23 cellular contexts compared by ENCODE assay signal in the genomic region with DNA sequence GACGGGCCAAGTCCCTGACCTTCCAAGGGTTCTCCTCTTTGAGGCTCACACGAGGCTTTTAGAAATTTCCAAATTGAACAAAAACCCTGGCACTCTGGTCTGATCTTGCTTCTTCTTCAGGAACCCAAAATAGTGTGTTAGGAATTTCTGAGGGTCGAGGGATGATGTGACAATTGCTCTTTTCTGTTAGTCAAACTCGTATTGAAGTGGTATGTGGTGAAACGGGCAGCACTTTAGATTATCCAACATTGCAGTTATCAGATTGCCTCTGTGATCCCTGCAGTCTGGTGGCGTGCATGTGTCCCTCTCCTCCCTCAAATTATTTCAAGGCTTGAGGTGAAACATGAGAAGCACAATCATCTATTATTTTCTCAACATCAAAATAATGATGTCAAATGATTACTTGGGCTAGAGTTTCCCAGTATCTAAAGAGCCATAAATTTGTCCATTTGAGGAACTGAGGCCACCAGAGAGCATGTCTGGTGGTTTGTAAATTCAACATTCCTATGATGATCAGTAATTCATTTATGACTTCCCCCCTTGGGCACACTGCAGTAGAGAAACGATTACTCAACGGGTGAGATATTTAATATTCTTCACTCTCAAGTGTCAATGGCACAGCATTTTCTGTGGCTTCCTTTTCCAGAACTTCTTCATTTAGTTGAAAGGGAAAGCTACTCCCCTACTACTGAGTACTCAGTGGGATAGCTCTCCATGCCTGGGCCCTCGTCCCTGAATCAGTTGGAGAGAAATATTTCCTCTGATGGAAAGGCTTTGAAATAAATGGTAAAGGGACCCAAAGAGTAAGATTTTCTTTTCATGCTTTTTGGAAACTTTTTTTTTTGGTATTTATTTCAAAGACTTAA.
"Had no signal": no experiment of that assay in that cellular context is flagged by ENCODE, and none has a peak within 500 bp of the region (broad histone marks: within the 10 kb centered on the region; RNA-seq: fewer than 3 reads in every experiment).

No MANE protein-coding gene starts in this region.

- H3K4me1 ChIP-seq: sigmoid colon, thyroid gland had no signal

- H3K4me1 Mint-ChIP-seq: activated CD4-positive, alpha-beta T cell treated with anti-CD3 and anti-CD28 coated beads, Interleukin-2, amount 10 ng/mL, durations not matched to agents 24 days and 14 days; activated naive CD4-positive, alpha-beta T cell treated with anti-CD3 and anti-CD28 coated beads, Interleukin-2, amount 10 ng/mL, durations not matched to agents 7 days and 5 days; activated naive CD8-positive, alpha-beta T cell treated with anti-CD3 and anti-CD28 coated beads, Interleukin-2, amount 50 U/mL, for 24 hours; immature natural killer cell; memory B cell; naive thymus-derived CD8-positive, alpha-beta T cell had no signal

- DNase-seq: activated CD4-positive, alpha-beta T cell treated with anti-CD3 and anti-CD28 coated beads, Interleukin-2, amount 10 ng/mL, durations not matched to agents 24 days and 14 days; activated CD8-positive, alpha-beta memory T cell treated with anti-CD3 and anti-CD28 coated beads, Interleukin-2, amount 50 U/mL, for 4 hours; activated CD8-positive, alpha-beta T cell treated with anti-CD3 and anti-CD28 coated beads, Interleukin-2, amount 10 ng/mL, durations not matched to agents 7 days and 5 days; activated effector memory CD4-positive, alpha-beta T cell treated with Interleukin-2 at 50 U/mL for 16 hours; activated naive CD4-positive, alpha-beta T cell treated with anti-CD3 and anti-CD28 coated beads, Interleukin-2, amount 10 ng/mL, durations not matched to agents 7 days and 5 days; activated naive CD8-positive, alpha-beta T cell treated with anti-CD3 and anti-CD28 coated beads, Interleukin-2, amount 50 U/mL, for 24 hours; activated T-cell treated with anti-CD3 and anti-CD28 coated beads, Interleukin-2, amount 50 U/mL, for 4 hours; aorta; cerebellar nuclear complex; cortex of kidney; heart left ventricle; immature natural killer cell; kidney glomerular epithelial cell; left ventricle myocardium superior; naive thymus-derived CD8-positive, alpha-beta T cell; sigmoid colon; stimulated activated CD4-positive, alpha-beta T cell treated with anti-CD3 and anti-CD28 coated beads, Interleukin-1b, Interleukin-23, amount 100 ng/mL, for 48 hours; stimulated activated CD8-positive, alpha-beta memory T cell treated with anti-CD3 and anti-CD28 coated beads, Interleukin-4, amount 100 ng/mL, for 48 hours; stimulated activated naive CD4-positive, alpha-beta T cell; T-helper 1 cell; T-helper 9 cell; thyroid gland had no signal

- H3K27ac ChIP-seq: heart left ventricle, sigmoid colon, thyroid gland had no signal

- H3K4me3 Mint-ChIP-seq: activated CD4-positive, alpha-beta T cell treated with anti-CD3 and anti-CD28 coated beads, Interleukin-2, amount 10 ng/mL, durations not matched to agents 24 days and 14 days; activated CD8-positive, alpha-beta T cell treated with anti-CD3 and anti-CD28 coated beads, Interleukin-2, amount 10 ng/mL, durations not matched to agents 7 days and 5 days; activated naive CD4-positive, alpha-beta T cell treated with anti-CD3 and anti-CD28 coated beads, Interleukin-2, amount 10 ng/mL, durations not matched to agents 7 days and 5 days; activated naive CD8-positive, alpha-beta T cell treated with anti-CD3 and anti-CD28 coated beads, Interleukin-2, amount 50 U/mL, for 24 hours; activated T-cell treated with anti-CD3 and anti-CD28 coated beads, Interleukin-2, amount 50 U/mL, for 4 hours; immature natural killer cell; memory B cell; naive thymus-derived CD8-positive, alpha-beta T cell had no signal

- H3K9me3 Mint-ChIP-seq: activated CD4-positive, alpha-beta T cell treated with anti-CD3 and anti-CD28 coated beads, Interleukin-2, amount 10 ng/mL, durations not matched to agents 24 days and 14 days; activated naive CD4-positive, alpha-beta T cell treated with anti-CD3 and anti-CD28 coated beads, Interleukin-2, amount 10 ng/mL, durations not matched to agents 7 days and 5 days; activated naive CD8-positive, alpha-beta T cell treated with anti-CD3 and anti-CD28 coated beads, Interleukin-2, amount 50 U/mL, for 24 hours; activated T-cell treated with anti-CD3 and anti-CD28 coated beads, Interleukin-2, amount 50 U/mL, for 4 hours; memory B cell had no signal

- H3K27me3 ChIP-seq: sigmoid colon, thyroid gland had no signal

- H3K36me3 ChIP-seq: heart left ventricle, sigmoid colon, thyroid gland had no signal

- H3K27ac Mint-ChIP-seq: activated CD4-positive, alpha-beta T cell treated with anti-CD3 and anti-CD28 coated beads, Interleukin-2, amount 10 ng/mL, durations not matched to agents 24 days and 14 days; activated CD8-positive, alpha-beta T cell treated with anti-CD3 and anti-CD28 coated beads, Interleukin-2, amount 10 ng/mL, durations not matched to agents 7 days and 5 days; activated naive CD4-positive, alpha-beta T cell treated with anti-CD3 and anti-CD28 coated beads, Interleukin-2, amount 10 ng/mL, durations not matched to agents 7 days and 5 days; activated naive CD8-positive, alpha-beta T cell treated with anti-CD3 and anti-CD28 coated beads, Interleukin-2, amount 50 U/mL, for 24 hours; immature natural killer cell; memory B cell; naive thymus-derived CD8-positive, alpha-beta T cell had no signal

- H3K36me3 Mint-ChIP-seq: activated naive CD4-positive, alpha-beta T cell treated with anti-CD3 and anti-CD28 coated beads, Interleukin-2, amount 10 ng/mL, durations not matched to agents 7 days and 5 days; immature natural killer cell; memory B cell had no signal

- H3K4me3 ChIP-seq: heart left ventricle, sigmoid colon, thyroid gland had no signal

- H3K9me3 ChIP-seq: heart left ventricle, sigmoid colon, thyroid gland had no signal
